In genomic region chr3:14288168-14288788, GRCh38 we compare ENCODE assay signal across 24 cellular contexts.
"Had no signal": no experiment of that assay in that cellular context is flagged by ENCODE, and none has a peak within 500 bp of the region (broad histone marks: within the 10 kb centered on the region; RNA-seq: fewer than 3 reads in every experiment).

No MANE protein-coding gene starts in this region.

- H3K27ac Mint-ChIP-seq: activated B cell treated with CpG ODN at 0.5 μM for 24 hours; activated CD4-positive, alpha-beta T cell treated with anti-CD3 and anti-CD28 coated beads for 36 hours; activated naive CD4-positive, alpha-beta T cell treated with anti-CD3 and anti-CD28 coated beads for 36 hours had no signal

- H3K9me3 Mint-ChIP-seq: activated B cell treated with CpG ODN at 0.5 μM for 24 hours; activated naive CD4-positive, alpha-beta T cell treated with anti-CD3 and anti-CD28 coated beads for 36 hours; nephron had no signal

- ATAC-seq: activated CD4-positive, alpha-beta T cell treated with anti-CD3 and anti-CD28 coated beads for 36 hours; gastroesophageal sphincter; pancreas had no signal

- H3K27me3 Mint-ChIP-seq: activated CD4-positive, alpha-beta T cell treated with anti-CD3 and anti-CD28 coated beads for 36 hours had no signal

- H3K36me3 ChIP-seq: cardiac muscle cell, esophagus muscularis mucosa, gastroesophageal sphincter, heart left ventricle, pancreas, sigmoid colon, thoracic aorta, upper lobe of left lung had no signal

- H3K9me3 ChIP-seq: esophagus muscularis mucosa, gastroesophageal sphincter, heart left ventricle, pancreas, sigmoid colon, thoracic aorta, upper lobe of left lung had no signal

- H3K4me1 ChIP-seq: gastroesophageal sphincter, pancreas had no signal

- H3K4me3 ChIP-seq: cardiac muscle cell, esophagus muscularis mucosa, gastroesophageal sphincter, heart left ventricle, pancreas, sigmoid colon, thoracic aorta, upper lobe of left lung had no signal

- DNase-seq: activated B cell treated with CpG ODN at 0.5 μM for 24 hours; activated CD4-positive, alpha-beta T cell treated with anti-CD3 and anti-CD28 coated beads for 36 hours; activated CD4-positive, alpha-beta T cell treated with anti-CD3 and anti-CD28 coated beads, Interleukin-2, amount 50 U/mL, for 4 hours; activated effector memory CD4-positive, alpha-beta T cell treated with Interleukin-2 at 50 U/mL for 16 hours; activated naive CD4-positive, alpha-beta T cell treated with anti-CD3 and anti-CD28 coated beads for 36 hours; activated T-cell treated with anti-CD3 and anti-CD28 coated beads, Interleukin-2, amount 50 U/mL, for 48 hours; amygdala; dermis blood vessel endothelial cell; effector memory CD4-positive, alpha-beta T cell; heart left ventricle; islet precursor cell; left cardiac atrium; pancreas; retina; sigmoid colon; stimulated activated CD4-positive, alpha-beta T cell treated with anti-CD3 and anti-CD28 coated beads, Interleukin-4, amount 100 ng/mL, for 24 hours; stimulated activated naive CD4-positive, alpha-beta T cell treated with Interleukin-2 at 50 U/mL for 16 hours; T-helper 9 cell; upper lobe of left lung had no signal

- H3K4me1 Mint-ChIP-seq: activated B cell treated with CpG ODN at 0.5 μM for 24 hours; activated CD4-positive, alpha-beta T cell treated with anti-CD3 and anti-CD28 coated beads for 36 hours had no signal

- H3K4me3 Mint-ChIP-seq: activated B cell treated with CpG ODN at 0.5 μM for 24 hours; activated CD4-positive, alpha-beta T cell treated with anti-CD3 and anti-CD28 coated beads for 36 hours; activated naive CD4-positive, alpha-beta T cell treated with anti-CD3 and anti-CD28 coated beads for 36 hours; nephron had no signal

- H3K27ac ChIP-seq: cardiac muscle cell, esophagus muscularis mucosa, gastroesophageal sphincter, pancreas, sigmoid colon, thoracic aorta, upper lobe of left lung had no signal

- H3K27me3 ChIP-seq: cardiac muscle cell, gastroesophageal sphincter, pancreas, sigmoid colon, upper lobe of left lung had no signal
